31 cellular contexts compared by ENCODE assay signal in genomic region chr12:70045036-70045435, GRCh38.
DNase-seq lines count a peak whose midpoint lies in the region; ATAC-seq, FAIRE-seq and TF ChIP-seq lines count a peak whose summit lies in the region.
"Had no signal": no experiment of that assay in that cellular context is flagged by ENCODE, and none has a peak within 500 bp of the region (broad histone marks: within the 10 kb centered on the region; RNA-seq: fewer than 3 reads in every experiment).

No MANE protein-coding gene starts in this region.

- RAD21 ChIA-PET in HCT116 (lab: Charles Lee; ENCODE audit: low non-redundant PET in 1 of 2, low total read pairs in 2 of 2, uncharacterized antibody in 2 of 2, unreplicated experiment in 2 of 2), result no interaction called here

- H3K4me3 ChIP-seq in HCT116 (replicated peaks in 1 of 2; ENCODE audit: low read depth in 1 of 2, low read length in 2 of 2), result no peak overlapping the region
- H3K4me3 ChIP-seq in astrocyte (ENCODE audit: insufficient read depth, low read depth, low read length), result no peak overlapping the region
- no peak overlapping the region for H3K4me3 ChIP-seq in fibroblast of mammary gland (ENCODE audit: control insufficient read depth, low read depth, low read length)
- H3K4me3 ChIP-seq in osteoblast (ENCODE audit: insufficient read depth, low read length), result no peak overlapping the region
- H3K4me3 ChIP-seq: dorsolateral prefrontal cortex, gastroesophageal sphincter, vagina had no signal

- no peaks in the 10 kb centered on the region for H3K27me3 Mint-ChIP-seq in astrocyte (ENCODE audit: low read depth, unreplicated experiment)

- H3K4me1 Mint-ChIP-seq in astrocyte (ENCODE audit: low read depth, unreplicated experiment), result peaks cover 21% of the 10 kb centered on the region

- H3K27me3 ChIP-seq in HCT116 (ENCODE audit: insufficient read depth, low read length), result no peaks in the 10 kb centered on the region
- H3K27me3 ChIP-seq in astrocyte (ENCODE audit: insufficient read depth, low read length), result no peaks in the 10 kb centered on the region
- H3K27me3 ChIP-seq in osteoblast (ENCODE audit: insufficient read depth, low read length), result no peaks in the 10 kb centered on the region
- H3K27me3 ChIP-seq: dorsolateral prefrontal cortex, gastroesophageal sphincter, vagina had no signal

- intact Hi-C loops in HCT116 (cut with micrococcal nuclease), result no loop called here

- H3K9ac ChIP-seq in HCT116 (ENCODE audit: low read length) (no peak overlapping the region), astrocyte (ENCODE audit: low read length) (no peak overlapping the region)

- H3K79me2 ChIP-seq in HCT116 (ENCODE audit: insufficient read depth, low read length) (no peaks in the 10 kb centered on the region), astrocyte (ENCODE audit: insufficient read depth, low read length) (no peaks in the 10 kb centered on the region), osteoblast (ENCODE audit: insufficient read depth, low read length) (no peaks in the 10 kb centered on the region)

- no peak overlapping the region for H3K27ac ChIP-seq in HCT116 (ENCODE audit: low read depth, low read length)
- no peak overlapping the region for H3K27ac ChIP-seq in astrocyte (ENCODE audit: low read depth, low read length)
- no peak overlapping the region for H3K27ac ChIP-seq in osteoblast (ENCODE audit: low read depth, low read length)
- H3K27ac ChIP-seq: dorsolateral prefrontal cortex, gastroesophageal sphincter, vagina had no signal

- POLR2A ChIA-PET in HCT116 (lab: Charles Lee), result no interaction called here

- peak overlapping the region; percentile 30 for H3K27ac Mint-ChIP-seq in astrocyte (ENCODE audit: unreplicated experiment)
- H3K27ac Mint-ChIP-seq: activated CD4-positive, alpha-beta memory T cell treated with anti-CD3 and anti-CD28 coated beads, Interleukin-2, amount 10 ng/mL, durations not matched to agents 7 days and 5 days; activated naive CD8-positive, alpha-beta T cell treated with anti-CD3 and anti-CD28 coated beads, Interleukin-2, amount 50 U/mL, for 24 hours; CD8-positive, alpha-beta T cell; nephron; stimulated activated effector memory CD8-positive, alpha-beta T cell treated with anti-CD3 and anti-CD28 coated beads, Interleukin-12 subunit alpha, Interleukin-12 subunit beta, amount 100 ng/mL, for 72 hours had no signal

- CTCF ChIA-PET in HCT116 (lab: Charles Lee), result no interaction called here

- no TSS peak for BruUV-seq in HCT116 (replicated peaks; lab: Mats Ljungman, UMichigan)

- no peak for TF ChIP-seq POLR2A in HCT116 (IDR thresholded peaks at IDR 0.05; ENCODE audit: borderline replicate concordance, extremely low read depth, insufficient read depth, insufficient read length)

- H3K4me2 ChIP-seq in HCT116 (ENCODE audit: low read length) (peak overlapping the region; percentile 33; the same call in 1 of the 2 replicates), astrocyte (ENCODE audit: low read length) (no peak overlapping the region), osteoblast (ENCODE audit: insufficient read depth, low read length) (no peak overlapping the region)

- peaks cover 10 to 43% of the 10 kb centered on the region in 2 experiments for H3K4me1 ChIP-seq in HCT116 (ENCODE audit: control insufficient read depth in 1 of 2, insufficient read depth in 2 of 2, low read length in 2 of 2)
- no peaks in the 10 kb centered on the region for H3K4me1 ChIP-seq in astrocyte (ENCODE audit: insufficient read depth, low read length)
- H3K4me1 ChIP-seq in osteoblast (ENCODE audit: insufficient read depth, low read length), result no peaks in the 10 kb centered on the region
- H3K4me1 ChIP-seq: vagina had no signal

- TF ChIP-seq CTCF in HCT116 (IDR thresholded peaks at IDR 0.05 in 2 of 3, conservative IDR thresholded peaks at IDR 0.05 in 1 of 3; ENCODE audit: borderline replicate concordance in 1 of 3, insufficient read depth in 1 of 3, low read depth in 2 of 3, low read length in 2 of 3), result no peak
- TF ChIP-seq CTCF in astrocyte (IDR thresholded peaks at IDR 0.05; ENCODE audit: insufficient read depth, low read depth, low read length), result no peak
- TF ChIP-seq CTCF in fibroblast of mammary gland (conservative IDR thresholded peaks at IDR 0.05; ENCODE audit: control insufficient read depth, insufficient read depth, low read depth, low read length), result no peak
- no peak for TF ChIP-seq CTCF in osteoblast (IDR thresholded peaks at IDR 0.05; ENCODE audit: extremely low read depth, low read depth, low read length)

- no peaks in the 10 kb centered on the region for H3K9me2 ChIP-seq in HCT116 (ENCODE audit: insufficient read depth)

- no peak overlapping the region for H3K4me3 Mint-ChIP-seq in astrocyte (ENCODE audit: unreplicated experiment)
- H3K4me3 Mint-ChIP-seq: activated CD4-positive, alpha-beta memory T cell treated with anti-CD3 and anti-CD28 coated beads, Interleukin-2, amount 10 ng/mL, durations not matched to agents 7 days and 5 days; activated naive CD8-positive, alpha-beta T cell treated with anti-CD3 and anti-CD28 coated beads, Interleukin-2, amount 50 U/mL, for 24 hours; CD8-positive, alpha-beta T cell; nephron; stimulated activated effector memory CD8-positive, alpha-beta T cell treated with anti-CD3 and anti-CD28 coated beads, Interleukin-12 subunit alpha, Interleukin-12 subunit beta, amount 100 ng/mL, for 72 hours had no signal

- H3K36me3 ChIP-seq in HCT116 (ENCODE audit: control insufficient read depth in 1 of 2, insufficient read depth in 2 of 2, low read length in 2 of 2) (no peaks in the 10 kb centered on the region), astrocyte (ENCODE audit: insufficient read depth, low read length) (no peaks in the 10 kb centered on the region), osteoblast (ENCODE audit: insufficient read depth, low read length) (no peaks in the 10 kb centered on the region)
- H3K36me3 ChIP-seq: gastroesophageal sphincter, vagina had no signal

- no peaks in the 10 kb centered on the region for H3K9me3 Mint-ChIP-seq in astrocyte (ENCODE audit: unreplicated experiment)
- H3K9me3 Mint-ChIP-seq: activated CD4-positive, alpha-beta memory T cell treated with anti-CD3 and anti-CD28 coated beads, Interleukin-2, amount 10 ng/mL, durations not matched to agents 7 days and 5 days; activated naive CD8-positive, alpha-beta T cell treated with anti-CD3 and anti-CD28 coated beads, Interleukin-2, amount 50 U/mL, for 24 hours; CD8-positive, alpha-beta T cell; nephron; stimulated activated effector memory CD8-positive, alpha-beta T cell treated with anti-CD3 and anti-CD28 coated beads, Interleukin-12 subunit alpha, Interleukin-12 subunit beta, amount 100 ng/mL, for 72 hours had no signal

- H3K9me3 ChIP-seq in HCT116 (ENCODE audit: control insufficient read depth in 1 of 2, insufficient read depth in 1 of 2, low read depth in 1 of 2, low read length in 2 of 2) (no peaks in the 10 kb centered on the region), astrocyte (ENCODE audit: insufficient read depth, low read depth, low read length) (no peaks in the 10 kb centered on the region), osteoblast (ENCODE audit: low read depth, low read length) (no peaks in the 10 kb centered on the region)
- H3K9me3 ChIP-seq: gastroesophageal sphincter, vagina had no signal

- H4K20me1 ChIP-seq in HCT116 (ENCODE audit: insufficient read depth) (no peaks in the 10 kb centered on the region), astrocyte (ENCODE audit: insufficient read depth, low read length) (no peaks in the 10 kb centered on the region), osteoblast (ENCODE audit: insufficient read depth, low read length) (no peaks in the 10 kb centered on the region)

- ATAC-seq in HCT116, result peak; percentile 33
- ATAC-seq: activated CD4-positive, CD25-positive, alpha-beta regulatory T cell treated with anti-CD3 and anti-CD28 coated beads, Interleukin-2, amount 50 U/mL, for 24 hours; activated naive CD8-positive, alpha-beta T cell treated with anti-CD3 and anti-CD28 coated beads, Interleukin-2, amount 50 U/mL, for 24 hours; CD8-positive, alpha-beta T cell; gastroesophageal sphincter; stimulated activated effector memory CD8-positive, alpha-beta T cell treated with anti-CD3 and anti-CD28 coated beads, Interleukin-12 subunit alpha, Interleukin-12 subunit beta, amount 100 ng/mL, for 72 hours had no signal

- DNase-seq in HCT116 (ENCODE audit: low read depth, low spot score) (no peak), astrocyte (ENCODE audit: low read depth) (peak; percentile 30), fibroblast of mammary gland (ENCODE audit: low read depth) (peak; percentile 59), osteoblast (ENCODE audit: insufficient read length, low spot score, missing footprints) (peak; percentile 34), midbrain (lab: John Stamatoyannopoulos, UW) (no peak), NCI-H510A (lab: John Stamatoyannopoulos, UW) (no peak), kidney tubule cell (ENCODE audit: low spot score) (no peak)
- DNase-seq: activated CD4-positive, alpha-beta memory T cell treated with anti-CD3 and anti-CD28 coated beads, Interleukin-2, amount 10 ng/mL, durations not matched to agents 7 days and 5 days; activated gamma-delta T cell; activated naive CD8-positive, alpha-beta T cell treated with anti-CD3 and anti-CD28 coated beads, Interleukin-2, amount 50 U/mL, for 24 hours; caudate nucleus; CD8-positive, alpha-beta T cell; DMS53; dorsolateral prefrontal cortex; GDM1; HCEC 1CT; Kasumi-1; kidney glomerular epithelial cell; NCI-H1092; NCI-H1930; NCI-H2227 treated with DMSO at 0.1 percent for 48 hours; small intestine; stimulated activated CD4-positive, alpha-beta T cell treated with anti-CD3 and anti-CD28 coated beads, Interleukin-2, amount 100 ng/mL, for 24 hours had no signal

- no peak for TF ChIP-seq RAD21 in HCT116 (IDR thresholded peaks at IDR 0.05; ENCODE audit: low read depth)

- no peaks in the 10 kb centered on the region for H3K36me3 Mint-ChIP-seq in astrocyte (ENCODE audit: low read depth, unreplicated experiment)
- H3K36me3 Mint-ChIP-seq: CD8-positive, alpha-beta T cell; stimulated activated effector memory CD8-positive, alpha-beta T cell treated with anti-CD3 and anti-CD28 coated beads, Interleukin-12 subunit alpha, Interleukin-12 subunit beta, amount 100 ng/mL, for 72 hours had no signal

- no peak for FAIRE-seq in astrocyte (lab: Jason Lieb, UNC)
- FAIRE-seq: endothelial cell of umbilical vein, GM18507, HTR-8/SVneo, small intestine had no signal

- H2AFZ ChIP-seq in HCT116 (ENCODE audit: low read depth, low read length, poor library complexity, severe bottlenecking), result peak overlapping the region; percentile 81
- H2AFZ ChIP-seq in astrocyte (ENCODE audit: low read depth, low read length), result no peak overlapping the region
- no peak overlapping the region for H2AFZ ChIP-seq in osteoblast (ENCODE audit: low read length)

TF ChIP-seq in HCT116, 20 proteins besides CTCF, POLR2A, EP300 and RAD21:
- no peak for TF ChIP-seq ZFX (IDR thresholded peaks at IDR 0.05)
- TF ChIP-seq MAX (IDR thresholded peaks at IDR 0.05), result peak; percentile 29; the same call in 1 of the 2 replicates

Comparison
In these comparisons a context has a peak if more than half of its experiments do, and no peak if none do; other contexts are left out.
1. DNase-seq: peak in astrocyte (single experiment), fibroblast of mammary gland (single experiment) and osteoblast (single experiment); none in HCT116 (single experiment), midbrain (single experiment), NCI-H510A (single experiment) and kidney tubule cell (single experiment).